21 cellular contexts compared by ENCODE assay signal in the genomic region with DNA sequence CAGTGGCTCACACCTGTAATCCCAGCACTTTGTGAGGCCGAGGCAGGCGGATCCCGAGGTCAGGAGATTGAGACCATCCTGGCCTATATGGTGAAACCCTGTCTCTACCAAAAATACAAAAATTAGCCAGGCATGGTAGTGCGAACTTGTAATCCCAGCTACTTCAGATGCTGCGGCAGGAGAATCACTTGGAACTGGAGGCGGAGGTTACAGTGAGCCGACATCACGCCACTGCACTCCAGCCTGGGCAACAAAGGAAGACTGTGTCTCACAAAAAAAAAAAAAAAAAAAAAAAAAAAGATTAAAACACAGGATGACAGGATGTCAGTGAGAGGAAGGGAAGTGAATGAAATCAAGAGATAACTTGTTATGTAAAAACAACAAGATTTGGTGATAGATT.
"Had no signal": no experiment of that assay in that cellular context is flagged by ENCODE, and none has a peak within 500 bp of the region (broad histone marks: within the 10 kb centered on the region; RNA-seq: fewer than 3 reads in every experiment).

No MANE protein-coding gene starts in this region.

- H3K27me3 Mint-ChIP-seq: naive thymus-derived CD8-positive, alpha-beta T cell; progenitor cell of endocrine pancreas; type B pancreatic cell had no signal

- ATAC-seq: esophagus mucosa; gastrocnemius medialis; left colon; left ventricle myocardium superior; mucosa of descending colon; naive thymus-derived CD8-positive, alpha-beta T cell; pancreas; right cardiac atrium had no signal

- DNase-seq: cortex of kidney; dorsolateral prefrontal cortex; effector CD8-positive, alpha-beta T cell; gastrocnemius medialis; glutamatergic neuron; left colon; left ventricle myocardium superior; mesenchymal stem cell; mucosa of descending colon; naive thymus-derived CD8-positive, alpha-beta T cell; occipital lobe; pancreas; right cardiac atrium; stimulated activated CD4-positive, alpha-beta T cell treated with anti-CD3 and anti-CD28 coated beads, Interleukin-2, amount 100 ng/mL, for 48 hours; stimulated activated naive CD4-positive, alpha-beta T cell treated with Interleukin-2 at 50 U/mL for 16 hours had no signal

- H3K4me2 ChIP-seq: hepatocyte, smooth muscle cell had no signal

- H3K27me3 ChIP-seq: dorsolateral prefrontal cortex, gastrocnemius medialis, hepatocyte, pancreas had no signal

- H3K9me3 Mint-ChIP-seq: type B pancreatic cell had no signal

- H3K9me3 ChIP-seq: gastrocnemius medialis, mucosa of descending colon, pancreas had no signal

- H3K36me3 ChIP-seq: gastrocnemius medialis, pancreas had no signal

- H3K4me1 ChIP-seq: gastrocnemius medialis, pancreas had no signal

- H3K4me1 Mint-ChIP-seq: naive thymus-derived CD8-positive, alpha-beta T cell had no signal

- H3K79me2 ChIP-seq: hepatocyte had no signal

- H3K4me3 Mint-ChIP-seq: naive thymus-derived CD8-positive, alpha-beta T cell; type B pancreatic cell had no signal

- H3K27ac ChIP-seq: dorsolateral prefrontal cortex, gastrocnemius medialis, hepatocyte, pancreas had no signal

- H3K4me3 ChIP-seq: gastrocnemius medialis, hepatocyte, lung, mucosa of descending colon, pancreas, smooth muscle cell had no signal

- H3K36me3 Mint-ChIP-seq: naive thymus-derived CD8-positive, alpha-beta T cell; type B pancreatic cell had no signal

- H2AFZ ChIP-seq: hepatocyte had no signal

- H3K27ac Mint-ChIP-seq: naive thymus-derived CD8-positive, alpha-beta T cell; progenitor cell of endocrine pancreas; type B pancreatic cell had no signal
